34 cellular contexts compared by ENCODE assay signal in the genomic region with DNA sequence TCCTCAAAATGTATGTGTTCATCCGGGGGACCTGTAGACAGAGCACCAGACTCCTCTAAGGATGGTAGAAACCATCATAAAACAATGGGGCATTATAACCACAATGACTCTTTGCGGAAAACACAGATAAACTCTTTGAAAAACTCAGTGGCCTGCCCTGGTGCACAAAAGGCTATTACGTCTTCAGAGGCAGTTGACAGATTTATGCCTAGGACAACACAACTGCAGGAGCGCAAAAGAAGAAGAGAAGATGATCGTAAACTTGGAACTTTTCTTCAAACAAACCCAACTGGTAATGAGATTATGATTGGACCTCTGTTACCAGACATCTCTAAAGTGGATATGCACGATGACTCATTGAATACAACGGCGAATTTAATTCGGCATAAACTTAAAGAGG. TPM values are rescaled to one million over a fixed set of nuclear protein-coding genes. Genes with fewer than 3 reads are reported as not detected.
"Had no signal": no experiment of that assay in that cellular context is flagged by ENCODE, and none has a peak within 500 bp of the region (broad histone marks: within the 10 kb centered on the region; RNA-seq: fewer than 3 reads in every experiment).

No MANE protein-coding gene starts in this region.

- H3K9me3 ChIP-seq: esophagus squamous epithelium, left lung, lower lobe of right lung, thoracic aorta had no signal

- H3K27ac Mint-ChIP-seq: natural killer cell; stimulated activated naive CD8-positive, alpha-beta T cell treated with anti-CD3 and anti-CD28 coated beads, Interleukin-15, Interleukin-2, amounts not matched to agents 100 ng/mL and 50 ng/mL, for 24 hours had no signal

- H3K9me3 Mint-ChIP-seq: central memory CD8-positive, alpha-beta T cell; natural killer cell; stimulated activated naive CD8-positive, alpha-beta T cell treated with anti-CD3 and anti-CD28 coated beads, Interleukin-15, Interleukin-2, amounts not matched to agents 100 ng/mL and 50 ng/mL, for 24 hours had no signal

- H3K27me3 Mint-ChIP-seq: central memory CD8-positive, alpha-beta T cell; stimulated activated naive CD8-positive, alpha-beta T cell treated with anti-CD3 and anti-CD28 coated beads, Interleukin-15, Interleukin-2, amounts not matched to agents 100 ng/mL and 50 ng/mL, for 24 hours had no signal

- H3K27ac ChIP-seq: epithelial cell of prostate, esophagus squamous epithelium, left lung, lower lobe of right lung, skin epidermis, thoracic aorta had no signal

- ATAC-seq: left lung, lower lobe of right lung, natural killer cell, sciatic nerve had no signal

- DNase-seq: activated CD4-positive, alpha-beta T cell treated with anti-CD3 and anti-CD28 coated beads for 4 hours; activated CD4-positive, alpha-beta T cell treated with anti-CD3 and anti-CD28 coated beads, Interleukin-2, amount 50 U/mL, for 48 hours; activated CD4-positive, CD25-positive, alpha-beta regulatory T cell; activated CD8-positive, alpha-beta memory T cell treated with anti-CD3 and anti-CD28 coated beads, Interleukin-2, amount 50 U/mL, for 48 hours; activated effector memory CD4-positive, alpha-beta T cell treated with Interleukin-2 at 50 U/mL for 16 hours; activated naive CD4-positive, alpha-beta T cell treated with anti-CD3 and anti-CD28 coated beads, Interleukin-2, amount 50 U/mL, for 16 hours; anterior cingulate cortex; dermis blood vessel endothelial cell; effector CD4-positive, alpha-beta T cell; esophagus squamous epithelium; foreskin melanocyte; left lung; lower lobe of right lung; mesendoderm; natural killer cell; stimulated activated CD4-positive, alpha-beta T cell treated with anti-CD3 and anti-CD28 coated beads, Interleukin-12 subunit alpha, Interleukin-12 subunit beta, amount 100 ng/mL, for 4 hours; stimulated activated CD4-positive, alpha-beta T cell treated with anti-CD3 and anti-CD28 coated beads, Interleukin-4, amount 100 ng/mL, for 1 hour; T-helper 1 cell; trophoblast cell had no signal

- H3K4me3 ChIP-seq: esophagus squamous epithelium, left lung, lower lobe of right lung, skin epidermis, thoracic aorta had no signal

- H3K27me3 ChIP-seq: esophagus squamous epithelium, left lung had no signal

- FAIRE-seq: bronchial epithelial cell, colon, endometrium, urothelium cell line had no signal

- H3K4me3 Mint-ChIP-seq: central memory CD8-positive, alpha-beta T cell; natural killer cell; stimulated activated naive CD8-positive, alpha-beta T cell treated with anti-CD3 and anti-CD28 coated beads, Interleukin-15, Interleukin-2, amounts not matched to agents 100 ng/mL and 50 ng/mL, for 24 hours had no signal

RNA-seq across cellular contexts. Expression of gene ERVW-1, which starts 56.8 kb away (rescaled TPM):
- total RNA-seq: bronchial epithelial cell, dermis blood vessel endothelial cell, esophagus squamous epithelium, left lung, lower lobe of right lung, mononuclear cell, natural killer cell, osteoblast, posterior vena cava, subcutaneous adipose tissue, thoracic aorta had no signal
- polyA plus RNA-seq: adipose tissue had no signal
